ENCODE assay signal across 5 cellular contexts in the genomic region with DNA sequence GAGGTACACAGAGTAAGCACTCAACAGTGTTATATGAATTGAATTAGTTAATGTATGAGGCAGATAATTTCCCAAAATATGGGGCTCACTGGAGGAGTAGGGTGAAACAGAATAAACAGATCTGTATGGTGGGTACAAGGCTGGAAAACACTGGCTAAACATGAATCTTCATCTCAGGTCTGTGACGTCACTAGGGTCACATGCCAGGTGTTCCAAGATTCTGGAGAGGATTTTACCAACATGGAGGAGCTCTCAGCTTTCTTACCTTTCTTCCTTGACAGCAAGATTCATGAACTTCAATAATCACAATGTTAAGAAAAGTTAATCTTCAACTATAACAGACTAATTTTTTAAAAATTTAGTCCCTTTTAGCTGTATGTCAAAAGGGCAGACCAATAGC.
DNase-seq lines count a peak whose midpoint lies in the region; ATAC-seq, FAIRE-seq and TF ChIP-seq lines count a peak whose summit lies in the region.
"Not testable (repeated sequence)": the region's sequence is repeated elsewhere in the genome, so short reads cannot be mapped to it uniquely, and the experiment has no call there.

No MANE protein-coding gene starts in this region.

- H2BK120ac ChIP-seq in H1 (replicated peaks; ENCODE audit: low read depth, low read length): not testable (repeated sequence)

- H2BK5ac ChIP-seq in H1 (ENCODE audit: low read depth, low read length): not testable (repeated sequence)

- not testable (repeated sequence) for H3K56ac ChIP-seq in H1 (replicated peaks; ENCODE audit: insufficient read length, low read depth, low read length)

- TF ChIP-seq CTCF in GM12878 (IDR thresholded peaks at IDR 0.05 in 2 of 3, conservative IDR thresholded peaks at IDR 0.05 in 1 of 3; ENCODE audit: control insufficient read depth in 2 of 3, extremely low read depth in 1 of 3, insufficient read depth in 1 of 3, low read depth in 3 of 3, low read length in 3 of 3); H1 (IDR thresholded peaks at IDR 0.05; ENCODE audit: control extremely low read depth in 1 of 3, insufficient read depth in 1 of 3, low read depth in 1 of 3, low read length in 3 of 3); keratinocyte (optimal IDR thresholded peaks at IDR 0.05 in 1 of 3, IDR thresholded peaks at IDR 0.05 in 1 of 3, conservative IDR thresholded peaks at IDR 0.05 in 1 of 3; ENCODE audit: extremely low read depth in 1 of 3, insufficient read depth in 2 of 3, low read length in 3 of 3): not testable (repeated sequence)

- not testable (repeated sequence) for H3K14ac ChIP-seq in H1 (ENCODE audit: insufficient read length)

- TF ChIP-seq POLR2A in GM12891 (IDR thresholded peaks at IDR 0.05; ENCODE audit: low read depth, low read length); H54 (IDR thresholded peaks at IDR 0.05; ENCODE audit: low read depth, low read length); GM12878 (IDR thresholded peaks at IDR 0.05; ENCODE audit: low read depth, low read length); H1 (IDR thresholded peaks at IDR 0.05; ENCODE audit: control extremely low read depth in 1 of 2, low read depth in 2 of 2, low read length in 2 of 2): not testable (repeated sequence)

- not testable (repeated sequence) for H3K4me1 ChIP-seq in GM12878 (ENCODE audit: control insufficient read depth, insufficient read depth, low read length); H1 (replicated peaks in 1 of 4; ENCODE audit: control insufficient read depth in 3 of 4, insufficient read depth in 4 of 4, low read length in 3 of 4); keratinocyte (ENCODE audit: control insufficient read depth, extremely low read depth, insufficient read depth, low read length)

- not testable (repeated sequence) for H3K79me2 ChIP-seq in GM12878 (ENCODE audit: control insufficient read depth, insufficient read depth, low read length); H1 (ENCODE audit: control insufficient read depth in 1 of 2, insufficient read depth in 2 of 2, low read length in 2 of 2); keratinocyte (ENCODE audit: control insufficient read depth, insufficient read depth, low read length)

- H3K18ac ChIP-seq in H1 (ENCODE audit: extremely low read depth, low read length): not testable (repeated sequence)

- not testable (repeated sequence) for H3K4me3 ChIP-seq in GM12878; H1 (ENCODE audit: extremely low read depth in 1 of 4, insufficient read depth in 2 of 4, low read depth in 3 of 4, low read length in 4 of 4); keratinocyte (ENCODE audit: control insufficient read depth in 2 of 3, extremely low read depth in 1 of 3, insufficient read depth in 2 of 3, low read depth in 1 of 3, low read length in 3 of 3)

- not testable (repeated sequence) for H3K36me3 ChIP-seq in GM12878 (ENCODE audit: control insufficient read depth in 2 of 2, insufficient read depth in 2 of 2, low read length in 1 of 2); H1 (ENCODE audit: control insufficient read depth in 2 of 4, insufficient read depth in 4 of 4, low read length in 3 of 4); keratinocyte (ENCODE audit: control insufficient read depth in 2 of 2, extremely low read depth in 1 of 2, insufficient read depth in 2 of 2, low read length in 2 of 2)

- not testable (repeated sequence) for H3K4me2 ChIP-seq in GM12878 (ENCODE audit: control insufficient read depth, insufficient read depth); H1 (ENCODE audit: insufficient read depth in 1 of 2, low read depth in 2 of 2, low read length in 2 of 2); keratinocyte (ENCODE audit: control insufficient read depth, extremely low read depth, insufficient read depth, low read depth, low read length)

- not testable (repeated sequence) for H3K23me2 ChIP-seq in H1 (ENCODE audit: low read depth, low read length)

- CTCF ChIA-PET in GM12878 (lab: Yijun Ruan, JAX); H1 (lab: Charles Lee; ENCODE audit: partially characterized antibody): not testable (repeated sequence)

- ATAC-seq in GM12878: not testable (repeated sequence)

- WGBS in GM12878 (ENCODE audit: insufficient coverage, insufficient replicate concordance, low lambda C conversion rate, missing lambda C conversion rate): no CpG with 5 or more reads among the region's 1 CpG
- 100% methylated on average over 1 of the region's 1 CpG; no CpG with 5 or more reads in 1 of the 2 experiments for WGBS in H1 (ENCODE audit: extremely low coverage in 1 of 2, insufficient coverage in 1 of 2, insufficient read length in 1 of 2, insufficient replicate concordance in 2 of 2, low coverage in 1 of 2, low lambda C conversion rate in 2 of 2, missing lambda C conversion rate in 1 of 2), 2 experiments

- H3K9ac ChIP-seq in GM12878 (ENCODE audit: control insufficient read depth, insufficient read depth, low read length); H1 (replicated peaks in 1 of 4; ENCODE audit: extremely low read depth in 1 of 4, low read depth in 3 of 4, low read length in 3 of 4); keratinocyte (ENCODE audit: control insufficient read depth, extremely low read depth, insufficient read depth, low read length): not testable (repeated sequence)

- FAIRE-seq in GM12891 (lab: Jason Lieb, UNC) (peak; percentile 72), H54 (lab: Jason Lieb, UNC) (peak; percentile 20), GM12878 (lab: Jason Lieb, UNC) (peak; percentile 13), H1 (lab: Jason Lieb, UNC) (peak; percentile 24), keratinocyte (lab: Jason Lieb, UNC) (peak; percentile 53)

- not testable (repeated sequence) for H2BK15ac ChIP-seq in H1 (ENCODE audit: low read length)

- intact Hi-C loops in GM12878 (cut with micrococcal nuclease; ENCODE audit: unreplicated experiment): not testable (repeated sequence)

- not testable (repeated sequence) for TF ChIP-seq EP300 in GM12878 (IDR thresholded peaks at IDR 0.05; ENCODE audit: borderline replicate concordance in 1 of 2, control insufficient read depth in 1 of 2, low read depth in 2 of 2, low read length in 2 of 2); H1 (IDR thresholded peaks at IDR 0.05; ENCODE audit: borderline replicate concordance in 1 of 2, low read depth in 2 of 2, low read length in 2 of 2)

- not testable (repeated sequence) for H4K20me1 ChIP-seq in GM12878 (ENCODE audit: control insufficient read depth, insufficient read depth); H1 (replicated peaks in 1 of 2; ENCODE audit: control insufficient read depth in 1 of 2, insufficient read depth in 2 of 2, low read length in 2 of 2); keratinocyte (ENCODE audit: control insufficient read depth, extremely low read depth, insufficient read depth, low read length)

- POLR2A ChIA-PET in GM12878 (lab: Charles Lee); H1 (lab: Charles Lee; ENCODE audit: partially characterized antibody): not testable (repeated sequence)

- not testable (repeated sequence) for H3K4ac ChIP-seq in H1 (replicated peaks; ENCODE audit: insufficient read length, low read depth, low read length)

- H3K9me3 ChIP-seq in GM12878 (replicated peaks; ENCODE audit: control insufficient read depth, insufficient read depth, low read length); H1 (ENCODE audit: insufficient read depth in 2 of 2, low read depth in 1 of 2, low read length in 1 of 2); keratinocyte (ENCODE audit: control insufficient read depth, low read depth, low read length): not testable (repeated sequence)

- in situ Hi-C loops in GM12878 (cut with MboI): not testable (repeated sequence)

- H3K79me1 ChIP-seq in H1 (ENCODE audit: low read depth, low read length): not testable (repeated sequence)

- SMC1A ChIA-PET in GM12878 (lab: Charles Lee; ENCODE audit: uncharacterized antibody, unreplicated experiment): not testable (repeated sequence)

- H4K91ac ChIP-seq in H1 (replicated peaks; ENCODE audit: insufficient read length, low read length): not testable (repeated sequence)

- not testable (repeated sequence) for H4K5ac ChIP-seq in H1 (ENCODE audit: insufficient read length, low read depth, low read length)

- H2BK20ac ChIP-seq in H1 (ENCODE audit: low read length): not testable (repeated sequence)

- not testable (repeated sequence) for H3K27me3 ChIP-seq in GM12878 (replicated peaks in 1 of 2; ENCODE audit: control insufficient read depth in 2 of 2, insufficient read depth in 2 of 2, low read length in 1 of 2); H1 (replicated peaks in 1 of 4; ENCODE audit: control insufficient read depth in 3 of 4, extremely low read depth in 1 of 4, insufficient read depth in 3 of 4, low read length in 3 of 4); keratinocyte (ENCODE audit: control insufficient read depth, extremely low read depth, insufficient read depth, low read length)

- not testable (repeated sequence) for H2AFZ ChIP-seq in GM12878 (ENCODE audit: control insufficient read depth, low read depth, low read length); H1 (ENCODE audit: low read length); keratinocyte (ENCODE audit: control insufficient read depth, low read length)

- H3K23ac ChIP-seq in H1 (ENCODE audit: insufficient read length): not testable (repeated sequence)

- RAD21 ChIA-PET in GM12878 (lab: Charles Lee; ENCODE audit: unreplicated experiment): not testable (repeated sequence)

- H2BK12ac ChIP-seq in H1 (ENCODE audit: low read depth, low read length): not testable (repeated sequence)

- H4K8ac ChIP-seq in H1 (ENCODE audit: extremely low read depth, insufficient read depth, low read length): not testable (repeated sequence)

- H3K27ac ChIP-seq in GM12878 (ENCODE audit: control insufficient read depth, insufficient read depth); H1 (ENCODE audit: low read depth, low read length); keratinocyte (ENCODE audit: control insufficient read depth, insufficient read depth, low read length): not testable (repeated sequence)

- not testable (repeated sequence) for TF ChIP-seq RAD21 in GM12878 (IDR thresholded peaks at IDR 0.05; ENCODE audit: insufficient read depth, low read depth, low read length); H1 (IDR thresholded peaks at IDR 0.05 in 1 of 2, conservative IDR thresholded peaks at IDR 0.05 in 1 of 2; ENCODE audit: low read depth in 2 of 2, low read length in 2 of 2)

- H2AK5ac ChIP-seq in H1 (ENCODE audit: low read depth, low read length): not testable (repeated sequence)

- not testable (repeated sequence) for BruUV-seq in GM12878 (replicated peaks; lab: Mats Ljungman, UMichigan)

- dilution Hi-C loops in keratinocyte (cut with MboI; ENCODE audit: extremely low pct_ligation_motif_present, low sequenced_read_pairs): not testable (repeated sequence)

- not testable (repeated sequence) for DNase-seq in GM12891 (ENCODE audit: insufficient read length, low spot score); H54 (ENCODE audit: insufficient read length, low spot score); GM12878 (ENCODE audit: low read depth, low spot score); H1 (ENCODE audit: low read depth in 1 of 2, low spot score in 2 of 2); keratinocyte (ENCODE audit: low read depth, low spot score)

- H3K9me1 ChIP-seq in keratinocyte (ENCODE audit: control insufficient read depth, extremely low read depth, insufficient read depth, low read length): not testable (repeated sequence)
